ENCODE assay signal across 17 cellular contexts in the genomic region with DNA sequence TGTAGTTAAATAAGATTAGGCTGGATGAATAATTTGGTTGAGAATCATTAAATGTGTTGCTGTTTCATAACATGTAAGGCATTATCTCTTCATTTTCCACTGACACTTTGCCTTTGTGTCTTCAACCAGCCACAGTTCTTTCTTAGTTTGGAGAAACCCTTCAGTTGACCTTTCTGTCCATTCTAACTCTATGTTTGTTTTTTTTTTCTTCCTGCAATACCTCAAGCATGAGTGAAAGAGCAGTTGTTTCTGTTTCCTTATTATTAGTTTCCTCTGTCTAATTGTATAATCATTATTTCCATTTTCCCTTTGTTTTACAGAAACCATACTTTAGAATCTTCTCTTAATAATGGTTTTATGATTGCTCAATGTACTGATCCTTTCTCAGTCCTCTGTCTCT. TPM values are rescaled to one million over a fixed set of nuclear protein-coding genes. Genes with fewer than 3 reads are reported as not detected.
DNase-seq lines count a peak whose midpoint lies in the region; ATAC-seq and TF ChIP-seq lines count a peak whose summit lies in the region.
"Had no signal": no experiment of that assay in that cellular context is flagged by ENCODE, and none has a peak within 500 bp of the region (broad histone marks: within the 10 kb centered on the region; RNA-seq: fewer than 3 reads in every experiment).

No MANE protein-coding gene starts in this region.

- TF ChIP-seq POLR2A in spleen (IDR thresholded peaks at IDR 0.05) = no peak

- CTCF ChIA-PET in activated CD4-positive, alpha-beta memory T cell treated with anti-CD3 and anti-CD28 coated beads for 36 hours (lab: Charles Lee) = no interaction called here
- CTCF ChIA-PET in activated CD4-positive, alpha-beta memory T cell treated with anti-CD3 and anti-CD28 coated beads, Interleukin-2, amount 10 ng/mL, durations not matched to agents 7 days and 5 days (lab: Charles Lee) = no interaction called here

- H3K9me3 ChIP-seq in OCI-LY1 (ENCODE audit: low read length) (no peaks in the 10 kb centered on the region), spleen (no peaks in the 10 kb centered on the region)
- H3K9me3 ChIP-seq: A549, heart left ventricle had no signal

- POLR2A ChIA-PET in activated CD4-positive, alpha-beta memory T cell treated with anti-CD3 and anti-CD28 coated beads for 36 hours (lab: Charles Lee) = interaction anchor here (0.6 to 0.9 kb wide), 2 partner anchors 10 to 769 kb away, joined by 3 read pairs; no protein-coding TSS in a partner anchor
- POLR2A ChIA-PET in activated CD4-positive, alpha-beta memory T cell treated with anti-CD3 and anti-CD28 coated beads, Interleukin-2, amount 10 ng/mL, durations not matched to agents 7 days and 5 days (lab: Charles Lee) = interaction anchor here (1.2 to 1.6 kb wide), 2 partner anchors 26 to 28 kb away, joined by 3 to 4 read pairs; a partner anchor contains a TSS

- H3K27me3 Mint-ChIP-seq in activated CD4-positive, alpha-beta memory T cell treated with anti-CD3 and anti-CD28 coated beads for 36 hours = no peaks in the 10 kb centered on the region
- H3K27me3 Mint-ChIP-seq in activated CD4-positive, alpha-beta memory T cell treated with anti-CD3 and anti-CD28 coated beads, Interleukin-2, amount 10 ng/mL, durations not matched to agents 7 days and 5 days = no peaks in the 10 kb centered on the region
- no peaks in the 10 kb centered on the region for H3K27me3 Mint-ChIP-seq in dendritic cell treated with granulocyte-macrophage colony-stimulating factor and Interleukin-4, amounts not matched to agents 40 ng/mL and 50 ng/mL, for 4 days

- no peak overlapping the region for H3K4me3 Mint-ChIP-seq in activated CD4-positive, alpha-beta memory T cell treated with anti-CD3 and anti-CD28 coated beads for 36 hours
- no peak overlapping the region for H3K4me3 Mint-ChIP-seq in activated CD4-positive, alpha-beta memory T cell treated with anti-CD3 and anti-CD28 coated beads, Interleukin-2, amount 10 ng/mL, durations not matched to agents 7 days and 5 days
- no peak overlapping the region for H3K4me3 Mint-ChIP-seq in dendritic cell treated with granulocyte-macrophage colony-stimulating factor and Interleukin-4, amounts not matched to agents 40 ng/mL and 50 ng/mL, for 4 days
- H3K4me3 Mint-ChIP-seq: CD8-positive, alpha-beta memory T cell had no signal

- TF ChIP-seq CTCF in OCI-LY1 (IDR thresholded peaks at IDR 0.05; ENCODE audit: low read length) (no peak), spleen (IDR thresholded peaks at IDR 0.05 in 8 of 11, conservative IDR thresholded peaks at IDR 0.05 in 3 of 11) (no peak)

- no peak for ATAC-seq in GM19463 (IDR thresholded peaks at IDR 0.05; ENCODE audit: unreplicated experiment)
- ATAC-seq: A549, heart left ventricle, SK-N-SH treated with all-trans-retinoic acid at 6 μM for 48 hours had no signal

- H3K9ac ChIP-seq in OCI-LY1 (ENCODE audit: low read length) = no peak overlapping the region

- no peak for DNase-seq in activated CD4-positive, alpha-beta memory T cell treated with anti-CD3 and anti-CD28 coated beads for 36 hours
- no peak for DNase-seq in activated CD4-positive, alpha-beta memory T cell treated with anti-CD3 and anti-CD28 coated beads, Interleukin-2, amount 10 ng/mL, durations not matched to agents 7 days and 5 days
- DNase-seq in spleen = no peak
- DNase-seq in caudate nucleus (lab: John Stamatoyannopoulos, UW) = no peak
- no peak for DNase-seq in globus pallidus (ENCODE audit: low spot score)
- DNase-seq: activated CD8-positive, alpha-beta memory T cell treated with anti-CD3 and anti-CD28 coated beads, Interleukin-2, amount 50 U/mL, for 48 hours; CD8-positive, alpha-beta memory T cell; heart left ventricle; kidney glomerular epithelial cell; NCI-H1694; substantia nigra had no signal

- H2AFZ ChIP-seq in OCI-LY1 (ENCODE audit: low read length) = no peak overlapping the region

- H3K27me3 ChIP-seq in OCI-LY1 (ENCODE audit: insufficient read depth, low read length) = no peaks in the 10 kb centered on the region
- H3K27me3 ChIP-seq in spleen (replicated peaks in 1 of 7) = no peaks in the 10 kb centered on the region
- H3K27me3 ChIP-seq: heart left ventricle had no signal

- H4K20me1 ChIP-seq in OCI-LY1 (ENCODE audit: insufficient read depth, low read length) = no peaks in the 10 kb centered on the region

- H3K4me1 Mint-ChIP-seq in activated CD4-positive, alpha-beta memory T cell treated with anti-CD3 and anti-CD28 coated beads for 36 hours (ENCODE audit: low read depth) = peaks cover 17% of the 10 kb centered on the region
- H3K4me1 Mint-ChIP-seq in activated CD4-positive, alpha-beta memory T cell treated with anti-CD3 and anti-CD28 coated beads, Interleukin-2, amount 10 ng/mL, durations not matched to agents 7 days and 5 days = peaks cover 12% of the 10 kb centered on the region
- peaks cover 40% of the 10 kb centered on the region for H3K4me1 Mint-ChIP-seq in dendritic cell treated with granulocyte-macrophage colony-stimulating factor and Interleukin-4, amounts not matched to agents 40 ng/mL and 50 ng/mL, for 4 days (ENCODE audit: low read depth)

- no peaks in the 10 kb centered on the region for H3K36me3 ChIP-seq in OCI-LY1 (ENCODE audit: insufficient read depth, low read length)
- H3K36me3 ChIP-seq in spleen = peaks cover 0 to 70% (median 11%) of the 10 kb centered on the region in 6 donors

- intact Hi-C loops in activated CD4-positive, alpha-beta memory T cell treated with anti-CD3 and anti-CD28 coated beads for 36 hours (cut with micrococcal nuclease) = no loop called here
- intact Hi-C loops in dendritic cell treated with granulocyte-macrophage colony-stimulating factor and Interleukin-4, amounts not matched to agents 40 ng/mL and 50 ng/mL, for 4 days (cut with micrococcal nuclease) = no loop called here
- intact Hi-C loops in spleen (cut with DNase I; ENCODE audit: low total_unique reads) = no loop called here

- H3K4me3 ChIP-seq in OCI-LY1 (ENCODE audit: low read depth, low read length, poor library complexity, severe bottlenecking) = no peak overlapping the region
- no peak overlapping the region for H3K4me3 ChIP-seq in spleen
- H3K4me3 ChIP-seq: A549, heart left ventricle had no signal

- H3K4me1 ChIP-seq in OCI-LY1 (ENCODE audit: insufficient read depth, low read length, severe bottlenecking) (peaks cover 10% of the 10 kb centered on the region), spleen (peaks cover 0 to 67% (median 35%) of the 10 kb centered on the region in 6 donors)

- peak overlapping the region; percentile 17; the same call in 1 of the 2 replicates for H3K4me2 ChIP-seq in OCI-LY1 (ENCODE audit: low read length)
- H3K4me2 ChIP-seq: A549 had no signal

- H3K79me2 ChIP-seq in OCI-LY1 (ENCODE audit: insufficient read depth, low read length) = 0 out of 2 replicates have a peak, but pooled peaks cover 3% of the 10 kb centered on the region

- H3K27ac Mint-ChIP-seq in activated CD4-positive, alpha-beta memory T cell treated with anti-CD3 and anti-CD28 coated beads for 36 hours = peak overlapping the region; percentile 59
- H3K27ac Mint-ChIP-seq in activated CD4-positive, alpha-beta memory T cell treated with anti-CD3 and anti-CD28 coated beads, Interleukin-2, amount 10 ng/mL, durations not matched to agents 7 days and 5 days = no peak overlapping the region
- peak overlapping the region; percentile 57 for H3K27ac Mint-ChIP-seq in dendritic cell treated with granulocyte-macrophage colony-stimulating factor and Interleukin-4, amounts not matched to agents 40 ng/mL and 50 ng/mL, for 4 days

- peaks cover 11% of the 10 kb centered on the region for H3K36me3 Mint-ChIP-seq in activated CD4-positive, alpha-beta memory T cell treated with anti-CD3 and anti-CD28 coated beads for 36 hours
- peaks cover 10% of the 10 kb centered on the region for H3K36me3 Mint-ChIP-seq in activated CD4-positive, alpha-beta memory T cell treated with anti-CD3 and anti-CD28 coated beads, Interleukin-2, amount 10 ng/mL, durations not matched to agents 7 days and 5 days (ENCODE audit: low read depth)
- H3K36me3 Mint-ChIP-seq in dendritic cell treated with granulocyte-macrophage colony-stimulating factor and Interleukin-4, amounts not matched to agents 40 ng/mL and 50 ng/mL, for 4 days (ENCODE audit: low read depth) = peaks cover 59% of the 10 kb centered on the region

- no peaks in the 10 kb centered on the region for H3F3A ChIP-seq in OCI-LY1 (ENCODE audit: insufficient read depth, low read length)

- peak overlapping the region; percentile 1 for H3K27ac ChIP-seq in OCI-LY1 (ENCODE audit: low read depth, low read length, poor library complexity, severe bottlenecking)
- H3K27ac ChIP-seq in spleen = peak overlapping the region in 6 of 8 donors; percentile 18 to 80 (median 63)
- no peak overlapping the region for H3K27ac ChIP-seq in caudate nucleus (ENCODE audit: low read depth, low read length)
- H3K27ac ChIP-seq: A549, VCaP had no signal

- no peaks in the 10 kb centered on the region for H3K9me3 Mint-ChIP-seq in activated CD4-positive, alpha-beta memory T cell treated with anti-CD3 and anti-CD28 coated beads for 36 hours
- no peaks in the 10 kb centered on the region for H3K9me3 Mint-ChIP-seq in activated CD4-positive, alpha-beta memory T cell treated with anti-CD3 and anti-CD28 coated beads, Interleukin-2, amount 10 ng/mL, durations not matched to agents 7 days and 5 days
- no peaks in the 10 kb centered on the region for H3K9me3 Mint-ChIP-seq in dendritic cell treated with granulocyte-macrophage colony-stimulating factor and Interleukin-4, amounts not matched to agents 40 ng/mL and 50 ng/mL, for 4 days
- H3K9me3 Mint-ChIP-seq: CD8-positive, alpha-beta memory T cell had no signal

- H3K9me2 ChIP-seq in OCI-LY1 (ENCODE audit: low read depth, low read length) = no peaks in the 10 kb centered on the region

RNA-seq across cellular contexts. Expression of a gene that starts 25.6 kb away (rescaled TPM):
- 10 to 100 TPM; 73.8 to 78.1 TPM for total RNA-seq in activated CD4-positive, alpha-beta memory T cell treated with anti-CD3 and anti-CD28 coated beads for 36 hours
- 10 to 100 TPM; 71.4 to 72.6 TPM for total RNA-seq in activated CD4-positive, alpha-beta memory T cell treated with anti-CD3 and anti-CD28 coated beads, Interleukin-2, amount 10 ng/mL, durations not matched to agents 7 days and 5 days
- total RNA-seq in spleen = 100 to 1,000 TPM; 106 to 165 (median 130) TPM
- 10 to 100 TPM; 54.0 to 75.1 (median 55.7) TPM for polyA plus RNA-seq in spleen

RNA-seq across cellular contexts. Expression of a gene that starts 25.9 kb away (rescaled TPM):
- 100 to 1,000 TPM; 129 to 130 TPM for total RNA-seq in activated CD4-positive, alpha-beta memory T cell treated with anti-CD3 and anti-CD28 coated beads for 36 hours
- total RNA-seq in activated CD4-positive, alpha-beta memory T cell treated with anti-CD3 and anti-CD28 coated beads, Interleukin-2, amount 10 ng/mL, durations not matched to agents 7 days and 5 days = 100 to 1,000 TPM; 108 to 110 TPM
- total RNA-seq in spleen = 100 to 1,000 TPM; 114 to 134 (median 115) TPM
- polyA plus RNA-seq in spleen = 10 to 100 TPM; 49.6 to 58.3 (median 58.3) TPM
